8 cellular contexts compared by ENCODE assay signal in the genomic region with DNA sequence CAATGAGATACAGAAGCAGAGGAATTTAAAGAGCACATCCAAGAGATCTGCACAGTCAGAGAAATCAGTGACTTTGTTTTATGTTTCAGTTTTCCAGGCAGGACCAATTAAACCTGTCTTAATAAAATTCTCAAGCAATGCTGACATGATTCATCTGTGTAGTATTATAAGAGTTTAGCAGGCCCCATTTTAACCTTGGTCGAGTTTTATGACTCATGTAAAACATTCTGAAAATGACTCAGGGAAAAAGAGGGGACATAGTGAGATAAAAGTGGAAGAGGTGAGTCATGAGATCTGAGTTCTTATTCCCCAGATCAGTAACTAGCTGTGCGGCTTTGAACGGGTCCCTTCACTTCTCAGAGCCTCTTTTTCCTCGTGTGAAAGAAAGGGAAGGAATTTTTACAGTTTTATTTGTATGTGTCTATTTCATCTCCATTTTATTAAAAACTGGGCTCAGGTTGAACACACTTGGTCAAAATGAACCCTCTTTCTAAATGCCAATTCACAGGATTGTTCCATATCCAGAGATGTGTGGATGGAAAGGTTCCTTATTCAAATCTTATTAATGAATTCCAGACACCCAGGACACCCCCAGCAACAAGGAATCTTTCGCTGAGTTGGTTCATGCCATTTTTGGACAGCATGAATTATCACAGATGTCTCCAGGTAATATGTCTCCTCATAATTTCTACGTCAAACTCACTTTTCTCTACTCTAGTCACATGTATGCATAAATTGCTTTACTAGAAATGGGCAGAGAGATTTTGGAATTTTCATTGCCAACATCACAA.
A peak's percentile ranks its signal among the peaks of the same experiment; 100 is the strongest.
DNase-seq lines count a peak whose midpoint lies in the region; ATAC-seq, FAIRE-seq and TF ChIP-seq lines count a peak whose summit lies in the region.

No MANE protein-coding gene starts in this region.

- H3K27ac ChIP-seq in astrocyte (ENCODE audit: low read depth, low read length) (peak overlapping the region; percentile 87), lung (ENCODE audit: low read depth in 1 of 2, low read length in 1 of 2) (peak overlapping the region in 1 of 2 donors; percentile 76), Peyer's patch (peak overlapping the region in 2 of 4 donors; percentile 17 to 22)

- peaks cover 20% of the 10 kb centered on the region for H3K79me2 ChIP-seq in astrocyte (ENCODE audit: insufficient read depth, low read length)

- H3K36me3 Mint-ChIP-seq in astrocyte (ENCODE audit: low read depth, unreplicated experiment): no peaks in the 10 kb centered on the region

- peak overlapping the region; percentile 96 for H3K27ac Mint-ChIP-seq in astrocyte (ENCODE audit: unreplicated experiment)

- no peaks in the 10 kb centered on the region for H3K9me3 Mint-ChIP-seq in astrocyte (ENCODE audit: unreplicated experiment)

- H3K27me3 Mint-ChIP-seq in astrocyte (ENCODE audit: low read depth, unreplicated experiment): no peaks in the 10 kb centered on the region

- no peak for TF ChIP-seq POLR2A in Peyer's patch (IDR thresholded peaks at IDR 0.05)

- H2AFZ ChIP-seq in astrocyte (ENCODE audit: low read depth, low read length): no peak overlapping the region

- H3K4me3 ChIP-seq in astrocyte (ENCODE audit: insufficient read depth, low read depth, low read length) (peak overlapping the region; percentile 25), lung (no peak overlapping the region), Peyer's patch (no peak overlapping the region)

- no peaks in the 10 kb centered on the region for H3K36me3 ChIP-seq in astrocyte (ENCODE audit: insufficient read depth, low read length)
- H3K36me3 ChIP-seq in lung (ENCODE audit: control insufficient read depth in 2 of 2, insufficient read depth in 2 of 2, low read length in 2 of 2): peaks cover 0 to 2% of the 10 kb centered on the region in 2 donors
- no peaks in the 10 kb centered on the region for H3K36me3 ChIP-seq in Peyer's patch

- peak overlapping the region; percentile 65 for H3K9ac ChIP-seq in astrocyte (ENCODE audit: low read length)

- no peaks in the 10 kb centered on the region for H4K20me1 ChIP-seq in astrocyte (ENCODE audit: insufficient read depth, low read length)

- peak overlapping the region; percentile 82 for H3K4me2 ChIP-seq in astrocyte (ENCODE audit: low read length)

- TF ChIP-seq CTCF in astrocyte (IDR thresholded peaks at IDR 0.05; ENCODE audit: insufficient read depth, low read depth, low read length): no peak
- TF ChIP-seq CTCF in lung (IDR thresholded peaks at IDR 0.05; ENCODE audit: control extremely low read depth, extremely low read depth): no peak
- no peak for TF ChIP-seq CTCF in Peyer's patch (IDR thresholded peaks at IDR 0.05)

- peak; percentile 93 for DNase-seq in GM04504 (ENCODE audit: low read depth)
- peak; percentile 74 for DNase-seq in HTR-8/SVneo (ENCODE audit: insufficient read length, low spot score)
- DNase-seq in astrocyte (ENCODE audit: low read depth): peak; percentile 97
- DNase-seq in lung (ENCODE audit: low spot score): no peak
- no peak for DNase-seq in NCI-H774 (lab: John Stamatoyannopoulos, UW)
- no peak for DNase-seq in cerebellar cortex (ENCODE audit: low spot score)
- DNase-seq in Peyer's patch: no peak

- H3K9me3 ChIP-seq in astrocyte (ENCODE audit: insufficient read depth, low read depth, low read length) (no peaks in the 10 kb centered on the region), lung (ENCODE audit: control insufficient read depth in 2 of 2, insufficient read depth in 1 of 2, low read length in 1 of 2) (no peaks in the 10 kb centered on the region), Peyer's patch (no peaks in the 10 kb centered on the region)

- ATAC-seq in GM21717 (IDR thresholded peaks at IDR 0.05; ENCODE audit: unreplicated experiment): peak; percentile 96
- ATAC-seq in lung (ENCODE audit: insufficient read depth, low FRiP score): peak; percentile 82

- peaks cover 34% of the 10 kb centered on the region for H3K4me1 ChIP-seq in astrocyte (ENCODE audit: insufficient read depth, low read length)
- H3K4me1 ChIP-seq in lung (ENCODE audit: control insufficient read depth in 2 of 2, insufficient read depth in 2 of 2, low read length in 2 of 2): peaks cover 6 to 10% of the 10 kb centered on the region in 2 donors
- H3K4me1 ChIP-seq in Peyer's patch: peaks cover 0 to 5% (median 0%) of the 10 kb centered on the region in 4 donors

- FAIRE-seq in HTR-8/SVneo (lab: Jason Lieb, UNC) (no peak), astrocyte (lab: Jason Lieb, UNC) (peak; percentile 85)

- peak overlapping the region; percentile 55 for H3K4me3 Mint-ChIP-seq in astrocyte (ENCODE audit: unreplicated experiment)

- H3K4me1 Mint-ChIP-seq in astrocyte (ENCODE audit: low read depth, unreplicated experiment): peaks cover 64% of the 10 kb centered on the region

- H3K27me3 ChIP-seq in astrocyte (ENCODE audit: insufficient read depth, low read length) (no peaks in the 10 kb centered on the region), lung (ENCODE audit: control insufficient read depth, insufficient read depth) (no peaks in the 10 kb centered on the region), Peyer's patch (no peaks in the 10 kb centered on the region)

- 64 to 80% methylated on average over 6 of the region's 6 CpGs for WGBS in lung, 2 donors

Comparison
In these comparisons a context has a peak if more than half of its experiments do, and no peak if none do; other contexts are left out.
1. DNase-seq: peak in GM04504 (single experiment), HTR-8/SVneo (single experiment) and astrocyte (single experiment); none in lung (single experiment), NCI-H774 (single experiment), cerebellar cortex (single experiment) and Peyer's patch (0 of 3).